Comparison of ENCODE assay signal across 25 cellular contexts in the genomic region with DNA sequence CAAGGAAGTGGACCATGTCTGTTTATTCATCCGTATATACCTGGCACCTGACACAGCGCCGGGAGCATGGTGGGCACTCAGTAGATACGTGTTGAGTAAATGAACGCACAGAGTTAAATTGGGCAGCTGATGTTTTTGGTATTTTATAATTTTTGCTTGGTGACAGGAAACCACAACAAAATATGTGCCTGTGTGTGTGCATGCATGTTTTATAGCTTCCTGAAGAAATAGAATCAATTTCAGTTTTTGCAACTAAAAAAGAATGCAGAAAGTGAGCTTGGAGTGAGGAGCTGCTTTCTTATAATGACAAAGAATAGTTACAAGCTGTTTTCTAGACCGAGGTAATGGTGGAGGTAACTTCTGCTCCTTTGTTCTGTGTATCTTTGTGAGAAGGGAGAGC.
DNase-seq lines count a peak whose midpoint lies in the region; ATAC-seq and TF ChIP-seq lines count a peak whose summit lies in the region.
"Had no signal": no experiment of that assay in that cellular context is flagged by ENCODE, and none has a peak within 500 bp of the region (broad histone marks: within the 10 kb centered on the region; RNA-seq: fewer than 3 reads in every experiment).

No MANE protein-coding gene starts in this region.

- no peaks in the 10 kb centered on the region for H3K9me3 Mint-ChIP-seq in GM23338
- peaks cover 0 to 4% (median 0%) of the 10 kb centered on the region in 5 experiments for H3K9me3 Mint-ChIP-seq in brain
- no peaks in the 10 kb centered on the region for H3K9me3 Mint-ChIP-seq in neural progenitor cell
- peaks cover 11% of the 10 kb centered on the region for H3K9me3 Mint-ChIP-seq in activated T-helper 17 cell treated with anti-CD3 and anti-CD28 coated beads, Interleukin-2, amount 50 U/mL, for 72 hours
- peaks cover 4% of the 10 kb centered on the region for H3K9me3 Mint-ChIP-seq in activated CD4-positive, alpha-beta T cell treated with anti-CD3 and anti-CD28 coated beads, Interleukin-2, amount 10 ng/mL, durations not matched to agents 24 days and 14 days
- H3K9me3 Mint-ChIP-seq: T-helper 2 cell treated with Interferon-gamma antibody and Interleukin-4, amounts not matched to agents 5 μg/mL and 100 μg/mL, for 36 hours had no signal

- H3K27ac Mint-ChIP-seq in GM23338 (peak overlapping the region; percentile 66), brain (peak overlapping the region in 3 of 5 experiments; percentile 89 to 93 (median 91)), neural progenitor cell (peak overlapping the region; percentile 27)
- H3K27ac Mint-ChIP-seq in activated T-helper 17 cell treated with anti-CD3 and anti-CD28 coated beads, Interleukin-2, amount 50 U/mL, for 72 hours = no peak overlapping the region
- no peak overlapping the region for H3K27ac Mint-ChIP-seq in activated CD4-positive, alpha-beta T cell treated with anti-CD3 and anti-CD28 coated beads, Interleukin-2, amount 10 ng/mL, durations not matched to agents 24 days and 14 days
- H3K27ac Mint-ChIP-seq: T-helper 2 cell treated with Interferon-gamma antibody and Interleukin-4, amounts not matched to agents 5 μg/mL and 100 μg/mL, for 36 hours had no signal

- no peak overlapping the region for H3K9ac ChIP-seq in neural progenitor cell

- no peaks in the 10 kb centered on the region for H3K9me3 ChIP-seq in neural progenitor cell (ENCODE audit: low read depth)
- no peaks in the 10 kb centered on the region for H3K9me3 ChIP-seq in suprapubic skin
- H3K9me3 ChIP-seq: gastroesophageal sphincter, Peyer's patch, transverse colon had no signal

- TF ChIP-seq EP300 in suprapubic skin (IDR thresholded peaks at IDR 0.05) = no peak

- H4K20me1 ChIP-seq in GM23338 (replicated peaks; ENCODE audit: insufficient read depth) = no peaks in the 10 kb centered on the region
- H4K20me1 ChIP-seq in neural progenitor cell (ENCODE audit: low read depth) = no peaks in the 10 kb centered on the region

- H3K4me3 ChIP-seq in GM23338 = no peak overlapping the region
- no peak overlapping the region for H3K4me3 ChIP-seq in neural progenitor cell
- no peak overlapping the region for H3K4me3 ChIP-seq in suprapubic skin
- H3K4me3 ChIP-seq: gastroesophageal sphincter, K562, Peyer's patch, transverse colon had no signal

- 0 out of 2 replicates have a peak overlapping the region, but pooled peaks have one; percentile 1 for H3K27ac ChIP-seq in GM23338 (ENCODE audit: low read depth)
- peak overlapping the region; percentile 31 for H3K27ac ChIP-seq in neural progenitor cell
- H3K27ac ChIP-seq in suprapubic skin = no peak overlapping the region
- H3K27ac ChIP-seq: Peyer's patch, transverse colon, WERI-Rb-1 had no signal

- H3K79me2 ChIP-seq in GM23338 (replicated peaks; ENCODE audit: insufficient read depth) (no peaks in the 10 kb centered on the region; the same call in 1 of the 2 replicates), neural progenitor cell (ENCODE audit: low read depth) (peaks cover 7% of the 10 kb centered on the region)

- peak; percentile 52 for ATAC-seq in GM23338
- no peak for ATAC-seq in activated T-helper 17 cell treated with anti-CD3 and anti-CD28 coated beads, Interleukin-2, amount 50 U/mL, for 72 hours (replicated peaks)
- ATAC-seq: esophagus mucosa, gastroesophageal sphincter, HCT116, K562 had no signal

- H3K4me2 ChIP-seq in GM23338 (peak overlapping the region; percentile 54; the same call in 1 of the 2 replicates), neural progenitor cell (peak overlapping the region; percentile 48)

- H3K4me3 Mint-ChIP-seq in GM23338 (no peak overlapping the region), brain (peak overlapping the region in 3 of 5 experiments; percentile 64 to 79 (median 68)), neural progenitor cell (no peak overlapping the region)
- no peak overlapping the region for H3K4me3 Mint-ChIP-seq in activated T-helper 17 cell treated with anti-CD3 and anti-CD28 coated beads, Interleukin-2, amount 50 U/mL, for 72 hours
- H3K4me3 Mint-ChIP-seq in activated CD4-positive, alpha-beta T cell treated with anti-CD3 and anti-CD28 coated beads, Interleukin-2, amount 10 ng/mL, durations not matched to agents 24 days and 14 days = no peak overlapping the region
- H3K4me3 Mint-ChIP-seq: CD4-positive, CD25-positive, alpha-beta regulatory T cell; T-helper 2 cell treated with Interferon-gamma antibody and Interleukin-4, amounts not matched to agents 5 μg/mL and 100 μg/mL, for 36 hours had no signal

- H3F3A ChIP-seq in GM23338 (replicated peaks; ENCODE audit: low read depth) (no peaks in the 10 kb centered on the region), neural progenitor cell (ENCODE audit: low read depth) (peaks cover 8% of the 10 kb centered on the region)

- intact Hi-C loops in activated CD4-positive, alpha-beta T cell treated with anti-CD3 and anti-CD28 coated beads, Interleukin-2, amount 10 ng/mL, durations not matched to agents 24 days and 14 days (cut with micrococcal nuclease) = no loop called here

- H3K36me3 ChIP-seq in GM23338 (ENCODE audit: insufficient read depth) = no peaks in the 10 kb centered on the region
- no peaks in the 10 kb centered on the region for H3K36me3 ChIP-seq in neural progenitor cell
- H3K36me3 ChIP-seq in suprapubic skin = no peaks in the 10 kb centered on the region
- H3K36me3 ChIP-seq: gastroesophageal sphincter, Peyer's patch, transverse colon, WERI-Rb-1 had no signal

- H3K4me1 Mint-ChIP-seq in GM23338 = peaks cover 23% of the 10 kb centered on the region
- peaks cover 27% of the 10 kb centered on the region for H3K4me1 Mint-ChIP-seq in brain
- peaks cover 9% of the 10 kb centered on the region for H3K4me1 Mint-ChIP-seq in neural progenitor cell
- H3K4me1 Mint-ChIP-seq in activated T-helper 17 cell treated with anti-CD3 and anti-CD28 coated beads, Interleukin-2, amount 50 U/mL, for 72 hours = no peaks in the 10 kb centered on the region
- H3K4me1 Mint-ChIP-seq in activated CD4-positive, alpha-beta T cell treated with anti-CD3 and anti-CD28 coated beads, Interleukin-2, amount 10 ng/mL, durations not matched to agents 24 days and 14 days = no peaks in the 10 kb centered on the region
- H3K4me1 Mint-ChIP-seq: CD4-positive, CD25-positive, alpha-beta regulatory T cell had no signal

- H3K9me2 ChIP-seq in GM23338 (ENCODE audit: insufficient read depth) = no peaks in the 10 kb centered on the region

- DNase-seq in AG08395 (ENCODE audit: low spot score) = peak; percentile 21
- DNase-seq in GM23338 (ENCODE audit: low spot score) = no peak
- no peak for DNase-seq in neural progenitor cell (ENCODE audit: low spot score)
- DNase-seq in suprapubic skin (ENCODE audit: low spot score in 2 of 2) = no peak
- no peak for DNase-seq in activated CD4-positive, alpha-beta T cell treated with anti-CD3 and anti-CD28 coated beads, Interleukin-2, amount 10 ng/mL, durations not matched to agents 24 days and 14 days
- no peak for DNase-seq in retina
- DNase-seq: activated CD4-positive, alpha-beta T cell treated with anti-CD3 and anti-CD28 coated beads, Interleukin-2, amount 50 U/mL, for 4 hours; activated effector memory CD4-positive, alpha-beta T cell treated with anti-CD3 and anti-CD28 coated beads, Interleukin-2, amount 50 U/mL, for 16 hours; CD4-positive, CD25-positive, alpha-beta regulatory T cell; effector memory CD4-positive, alpha-beta T cell; MV-4-11; NCI-H2171; NCI-H524; Peyer's patch; stimulated activated CD4-positive, alpha-beta T cell treated with anti-CD3 and anti-CD28 coated beads, Interleukin-4, amount 100 ng/mL, for 24 hours; stimulated activated naive CD4-positive, alpha-beta T cell treated with Interleukin-2 at 50 U/mL for 16 hours; transverse colon; WERI-Rb-1 had no signal

- H3K27me3 Mint-ChIP-seq in GM23338 (ENCODE audit: insufficient read depth, low read depth, poor library complexity) = peaks cover 6% of the 10 kb centered on the region
- no peaks in the 10 kb centered on the region for H3K27me3 Mint-ChIP-seq in brain
- H3K27me3 Mint-ChIP-seq in neural progenitor cell (ENCODE audit: insufficient read depth, low read depth) = no peaks in the 10 kb centered on the region
- H3K27me3 Mint-ChIP-seq in activated T-helper 17 cell treated with anti-CD3 and anti-CD28 coated beads, Interleukin-2, amount 50 U/mL, for 72 hours = no peaks in the 10 kb centered on the region
- H3K27me3 Mint-ChIP-seq in activated CD4-positive, alpha-beta T cell treated with anti-CD3 and anti-CD28 coated beads, Interleukin-2, amount 10 ng/mL, durations not matched to agents 24 days and 14 days = no peaks in the 10 kb centered on the region
- H3K27me3 Mint-ChIP-seq: CD4-positive, CD25-positive, alpha-beta regulatory T cell had no signal

- TF ChIP-seq POLR2A in suprapubic skin (IDR thresholded peaks at IDR 0.05) = no peak

- H3K27me3 ChIP-seq in GM23338 (ENCODE audit: insufficient read depth) = no peaks in the 10 kb centered on the region
- H3K27me3 ChIP-seq in neural progenitor cell = no peaks in the 10 kb centered on the region
- no peaks in the 10 kb centered on the region for H3K27me3 ChIP-seq in suprapubic skin
- H3K27me3 ChIP-seq: gastroesophageal sphincter, Peyer's patch, transverse colon had no signal

- WGBS in suprapubic skin = 60% methylated on average over 6 of the region's 6 CpGs

- H3K36me3 Mint-ChIP-seq in GM23338 (ENCODE audit: low read depth) (no peaks in the 10 kb centered on the region), brain (peaks cover 4% of the 10 kb centered on the region), neural progenitor cell (no peaks in the 10 kb centered on the region)
- no peaks in the 10 kb centered on the region for H3K36me3 Mint-ChIP-seq in activated T-helper 17 cell treated with anti-CD3 and anti-CD28 coated beads, Interleukin-2, amount 50 U/mL, for 72 hours (ENCODE audit: low read depth)
- H3K36me3 Mint-ChIP-seq in activated CD4-positive, alpha-beta T cell treated with anti-CD3 and anti-CD28 coated beads, Interleukin-2, amount 10 ng/mL, durations not matched to agents 24 days and 14 days (ENCODE audit: low read depth) = no peaks in the 10 kb centered on the region
- H3K36me3 Mint-ChIP-seq: CD4-positive, CD25-positive, alpha-beta regulatory T cell had no signal

- no peak for TF ChIP-seq CTCF in GM23338 (conservative IDR thresholded peaks at IDR 0.05; ENCODE audit: low read depth in 2 of 2)
- TF ChIP-seq CTCF in brain (conservative IDR thresholded peaks at IDR 0.05) = no peak
- no peak for TF ChIP-seq CTCF in neural progenitor cell (IDR thresholded peaks at IDR 0.05)
- no peak for TF ChIP-seq CTCF in suprapubic skin (IDR thresholded peaks at IDR 0.05)

- H2AFZ ChIP-seq in GM23338 (no peak overlapping the region), neural progenitor cell (replicated peaks) (no peak overlapping the region)

- peaks cover 18% of the 10 kb centered on the region for H3K4me1 ChIP-seq in GM23338 (ENCODE audit: insufficient read depth)
- peaks cover 19% of the 10 kb centered on the region for H3K4me1 ChIP-seq in neural progenitor cell
- H3K4me1 ChIP-seq in suprapubic skin = peaks cover 12% of the 10 kb centered on the region
- H3K4me1 ChIP-seq: Peyer's patch had no signal

TF ChIP-seq in GM23338, 12 proteins besides CTCF, POLR2A, EP300 and RAD21 (continues in another document):
- no peak for TF ChIP-seq CREB1 (CRISPR knock-in tag; IDR thresholded peaks at IDR 0.05; ENCODE audit: low read depth)
- no peak for TF ChIP-seq STAT1 (IDR thresholded peaks at IDR 0.05; ENCODE audit: unreplicated experiment)
- TF ChIP-seq EZH2phosphoT487 (IDR thresholded peaks at IDR 0.05; ENCODE audit: unreplicated experiment) = no peak
- no peak for TF ChIP-seq EZH2 (IDR thresholded peaks at IDR 0.05; ENCODE audit: low read depth, unreplicated experiment)
- TF ChIP-seq ZNF331 (CRISPR knock-in tag; IDR thresholded peaks at IDR 0.05; ENCODE audit: low read depth) = no peak

Comparison
In these comparisons a context has a peak if more than half of its experiments do, and no peak if none do; other contexts are left out.
1. H3K27ac Mint-ChIP-seq: peak in GM23338 (single experiment), brain (3 of 5) and neural progenitor cell (single experiment); none in activated T-helper 17 cell treated with anti-CD3 and anti-CD28 coated beads, Interleukin-2, amount 50 U/mL, for 72 hours (single experiment) and activated CD4-positive, alpha-beta T cell treated with anti-CD3 and anti-CD28 coated beads, Interleukin-2, amount 10 ng/mL, durations not matched to agents 24 days and 14 days (single experiment).
2. H3K4me3 Mint-ChIP-seq: peak in brain (3 of 5); none in GM23338 (single experiment), neural progenitor cell (single experiment), activated T-helper 17 cell treated with anti-CD3 and anti-CD28 coated beads, Interleukin-2, amount 50 U/mL, for 72 hours (single experiment) and activated CD4-positive, alpha-beta T cell treated with anti-CD3 and anti-CD28 coated beads, Interleukin-2, amount 10 ng/mL, durations not matched to agents 24 days and 14 days (single experiment).